Comparison of ENCODE assay signal across 8 cellular contexts in genomic region chr18:10454800-10455550, GRCh38. TPM values are rescaled to one million over a fixed set of nuclear protein-coding genes. Genes with fewer than 3 reads are reported as not detected.
DNase-seq lines count a peak whose midpoint lies in the region; ATAC-seq, FAIRE-seq and TF ChIP-seq lines count a peak whose summit lies in the region.

No MANE protein-coding gene starts in this region.

- H3K36me3 ChIP-seq in mammary epithelial cell (ENCODE audit: insufficient read depth, low read length) (no peaks in the 10 kb centered on the region), lung (ENCODE audit: control insufficient read depth in 2 of 2, insufficient read depth in 2 of 2, low read length in 2 of 2) (no peaks in the 10 kb centered on the region), upper lobe of left lung (no peaks in the 10 kb centered on the region)

- no peak overlapping the region for H3K9ac ChIP-seq in mammary epithelial cell (ENCODE audit: insufficient read depth, low read length)

- dilution Hi-C loops in mammary epithelial cell (cut with HindIII; ENCODE audit: low sequenced_read_pairs): no loop called here

- no peak overlapping the region for H3K27ac Mint-ChIP-seq in activated CD4-positive, alpha-beta T cell treated with anti-CD3 and anti-CD28 coated beads for 36 hours
- H3K27ac Mint-ChIP-seq in activated CD4-positive, alpha-beta memory T cell treated with anti-CD3 and anti-CD28 coated beads for 36 hours: no peak overlapping the region

- H3K27ac ChIP-seq in mammary epithelial cell (ENCODE audit: insufficient read depth, low read depth, low read length) (no peak overlapping the region), lung (ENCODE audit: low read depth in 1 of 2, low read length in 1 of 2) (peak overlapping the region; percentile 49 to 75), upper lobe of left lung (peak overlapping the region; percentile 80 to 84 (median 83))

- BruUV-seq in mammary epithelial cell (replicated peaks; lab: Mats Ljungman, UMichigan): no TSS peak

- peak overlapping the region; percentile 85 for H2AFZ ChIP-seq in mammary epithelial cell (ENCODE audit: low read depth, low read length)

- H3K27me3 Mint-ChIP-seq in activated CD4-positive, alpha-beta T cell treated with anti-CD3 and anti-CD28 coated beads for 36 hours: peaks cover 48% of the 10 kb centered on the region
- H3K27me3 Mint-ChIP-seq in activated CD4-positive, alpha-beta memory T cell treated with anti-CD3 and anti-CD28 coated beads for 36 hours: peaks cover 68% of the 10 kb centered on the region

- no peak for TF ChIP-seq EP300 in upper lobe of left lung (IDR thresholded peaks at IDR 0.05)

- peak overlapping the region; percentile 92 for H3K4me2 ChIP-seq in mammary epithelial cell (ENCODE audit: insufficient read depth, low read depth, low read length)

- H3K9me3 ChIP-seq in mammary epithelial cell (replicated peaks; ENCODE audit: insufficient read depth, low read length) (no peaks in the 10 kb centered on the region), lung (ENCODE audit: control insufficient read depth in 2 of 2, insufficient read depth in 1 of 2, low read length in 1 of 2) (no peaks in the 10 kb centered on the region), upper lobe of left lung (no peaks in the 10 kb centered on the region)

- TF ChIP-seq POLR2A in upper lobe of left lung (IDR thresholded peaks at IDR 0.05): peak in 1 of 4 donors; percentile 39

- H3K4me1 ChIP-seq in mammary epithelial cell (ENCODE audit: insufficient read depth, low read length) (peaks cover 7% of the 10 kb centered on the region), lung (ENCODE audit: control insufficient read depth in 2 of 2, insufficient read depth in 2 of 2, low read length in 2 of 2) (peaks cover 0 to 10% of the 10 kb centered on the region in 2 donors), upper lobe of left lung (peaks cover 9 to 34% (median 14%) of the 10 kb centered on the region in 4 donors)

- DNase-seq in activated CD4-positive, alpha-beta T cell treated with anti-CD3 and anti-CD28 coated beads for 36 hours: no peak
- DNase-seq in activated CD4-positive, alpha-beta T cell treated with anti-CD3 and anti-CD28 coated beads, Interleukin-2, amount 50 U/mL, for 4 hours: no peak
- DNase-seq in mammary epithelial cell (peak; percentile 47), lung (ENCODE audit: low spot score) (peak; percentile 35), upper lobe of left lung (peak in 1 of 2 donors; percentile 89), D721Med (ENCODE audit: insufficient read length, low spot score) (no peak), amniotic stem cell (lab: John Stamatoyannopoulos, UW) (no peak)
- no peak for DNase-seq in activated CD4-positive, alpha-beta memory T cell treated with anti-CD3 and anti-CD28 coated beads for 36 hours

- FAIRE-seq in D721Med (lab: Jason Lieb, UNC): no peak

- H3K4me1 Mint-ChIP-seq in activated CD4-positive, alpha-beta T cell treated with anti-CD3 and anti-CD28 coated beads for 36 hours: peaks cover 4% of the 10 kb centered on the region
- peaks cover 2% of the 10 kb centered on the region for H3K4me1 Mint-ChIP-seq in activated CD4-positive, alpha-beta memory T cell treated with anti-CD3 and anti-CD28 coated beads for 36 hours (ENCODE audit: low read depth)

- no peaks in the 10 kb centered on the region for H3K9me3 Mint-ChIP-seq in activated CD4-positive, alpha-beta T cell treated with anti-CD3 and anti-CD28 coated beads for 36 hours (ENCODE audit: low read depth)
- no peaks in the 10 kb centered on the region for H3K9me3 Mint-ChIP-seq in activated CD4-positive, alpha-beta memory T cell treated with anti-CD3 and anti-CD28 coated beads for 36 hours

- H3K27me3 ChIP-seq in mammary epithelial cell (ENCODE audit: insufficient read depth, low read length) (peaks cover 23% of the 10 kb centered on the region), lung (ENCODE audit: control insufficient read depth, insufficient read depth) (no peaks in the 10 kb centered on the region), upper lobe of left lung (peaks cover 0 to 6% (median 0%) of the 10 kb centered on the region in 4 donors)

- in situ Hi-C loops in mammary epithelial cell (cut with MboI; ENCODE audit: low sequenced_read_pairs in 2 of 2): no loop called here

- H3K36me3 Mint-ChIP-seq in activated CD4-positive, alpha-beta T cell treated with anti-CD3 and anti-CD28 coated beads for 36 hours (ENCODE audit: low read depth): no peaks in the 10 kb centered on the region
- no peaks in the 10 kb centered on the region for H3K36me3 Mint-ChIP-seq in activated CD4-positive, alpha-beta memory T cell treated with anti-CD3 and anti-CD28 coated beads for 36 hours

- ATAC-seq in activated CD4-positive, alpha-beta T cell treated with anti-CD3 and anti-CD28 coated beads for 36 hours: peak; percentile 19
- ATAC-seq in lung (ENCODE audit: insufficient read depth, low FRiP score): peak; percentile 39
- ATAC-seq in upper lobe of left lung (ENCODE audit: low FRiP score in 2 of 2): peak; percentile 36 to 60

- no peaks in the 10 kb centered on the region for H4K20me1 ChIP-seq in mammary epithelial cell (ENCODE audit: insufficient read depth, low read length)

- intact Hi-C loops in activated CD4-positive, alpha-beta T cell treated with anti-CD3 and anti-CD28 coated beads for 36 hours (cut with DNase I, micrococcal nuclease): no loop called here
- intact Hi-C loops in mammary epithelial cell (cut with micrococcal nuclease): loop anchor here (2.0 to 10.0 kb wide), 4 partner anchors 38 to 220 kb away; no protein-coding TSS in a partner anchor
- intact Hi-C loops in activated CD4-positive, alpha-beta memory T cell treated with anti-CD3 and anti-CD28 coated beads for 36 hours (cut with micrococcal nuclease): no loop called here

- no peak overlapping the region for H3K4me3 Mint-ChIP-seq in activated CD4-positive, alpha-beta T cell treated with anti-CD3 and anti-CD28 coated beads for 36 hours
- H3K4me3 Mint-ChIP-seq in activated CD4-positive, alpha-beta memory T cell treated with anti-CD3 and anti-CD28 coated beads for 36 hours: no peak overlapping the region

- CTCF ChIA-PET in activated CD4-positive, alpha-beta T cell treated with anti-CD3 and anti-CD28 coated beads for 36 hours (lab: Charles Lee): no interaction called here
- CTCF ChIA-PET in mammary epithelial cell (lab: Charles Lee; ENCODE audit: low non-redundant PET): no interaction called here
- CTCF ChIA-PET in activated CD4-positive, alpha-beta memory T cell treated with anti-CD3 and anti-CD28 coated beads for 36 hours (lab: Charles Lee): no interaction called here

- H3K4me3 ChIP-seq in mammary epithelial cell (replicated peaks in 1 of 3; ENCODE audit: insufficient read depth in 1 of 3, low read depth in 2 of 3, low read length in 3 of 3): peak overlapping the region; percentile 36 to 52 (median 48)
- H3K4me3 ChIP-seq in lung: peak overlapping the region; percentile 55
- peak overlapping the region; percentile 50 to 81 (median 66) for H3K4me3 ChIP-seq in upper lobe of left lung

- TF ChIP-seq CTCF in mammary epithelial cell (conservative IDR thresholded peaks at IDR 0.05 in 1 of 2, IDR thresholded peaks at IDR 0.05 in 1 of 2; ENCODE audit: extremely low read depth in 1 of 2, insufficient read depth in 1 of 2, low read depth in 1 of 2, low read length in 2 of 2) (peak in 1 of 2 donors; percentile 3), lung (IDR thresholded peaks at IDR 0.05; ENCODE audit: control extremely low read depth, extremely low read depth) (no peak), upper lobe of left lung (IDR thresholded peaks at IDR 0.05) (no peak), D721Med (IDR thresholded peaks at IDR 0.05; ENCODE audit: insufficient read depth, missing control alignments) (no peak)

- POLR2A ChIA-PET in activated CD4-positive, alpha-beta T cell treated with anti-CD3 and anti-CD28 coated beads for 36 hours (lab: Charles Lee): no interaction called here
- POLR2A ChIA-PET in activated CD4-positive, alpha-beta memory T cell treated with anti-CD3 and anti-CD28 coated beads for 36 hours (lab: Charles Lee): no interaction called here

- H3K79me2 ChIP-seq in mammary epithelial cell (ENCODE audit: insufficient read depth, low read length): no peaks in the 10 kb centered on the region

- 5% methylated on average over 19 of the region's 69 CpGs for WGBS in mammary epithelial cell (ENCODE audit: low coverage, missing lambda C conversion rate)
- WGBS in lung, 2 donors: 1% methylated on average over 31 to 69 of the region's 69 CpGs
- WGBS in upper lobe of left lung, 2 donors: 1 to 4% methylated on average over 10 to 45 of the region's 69 CpGs

RNA-seq across cellular contexts. Expression of gene APCDD1, which starts 0.5 kb away (rescaled TPM):
- total RNA-seq in activated CD4-positive, alpha-beta T cell treated with anti-CD3 and anti-CD28 coated beads for 36 hours: not detected
- total RNA-seq in mammary epithelial cell (10 to 100 TPM in 1 of 2 donors, 1 to 10 TPM in 1; 9.7 to 24.8 TPM), lung (10 to 100 TPM; 46.1 to 77.4 TPM), upper lobe of left lung (10 to 100 TPM in 5 of 6 donors, 1 to 10 TPM in 1; 8.4 to 40.4 (median 24.1) TPM)
- polyA plus RNA-seq in mammary epithelial cell (3.0 TPM), lung (10 to 100 TPM in 1 of 2 donors, 1 to 10 TPM in 1; 6.8 to 12.5 TPM)
- 2.1 TPM for polyA minus RNA-seq in mammary epithelial cell
- total RNA-seq in activated CD4-positive, alpha-beta memory T cell treated with anti-CD3 and anti-CD28 coated beads for 36 hours: not detected

Comparison
In these comparisons a context has a peak if more than half of its experiments do, and no peak if none do; other contexts are left out.
1. DNase-seq: peak in mammary epithelial cell (single experiment) and lung (single experiment); none in activated CD4-positive, alpha-beta T cell treated with anti-CD3 and anti-CD28 coated beads for 36 hours (single experiment), activated CD4-positive, alpha-beta T cell treated with anti-CD3 and anti-CD28 coated beads, Interleukin-2, amount 50 U/mL, for 4 hours (0 of 2), activated CD4-positive, alpha-beta memory T cell treated with anti-CD3 and anti-CD28 coated beads for 36 hours (single experiment), D721Med (single experiment) and amniotic stem cell (single experiment).
2. RNA of gene APCDD1, which starts 0.5 kb away (total RNA-seq): 46.1 to 77.4 TPM in lung, 8.4 to 40.4 TPM in upper lobe of left lung and 9.7 to 24.8 TPM in mammary epithelial cell; not detected in activated CD4-positive, alpha-beta T cell treated with anti-CD3 and anti-CD28 coated beads for 36 hours and not detected in activated CD4-positive, alpha-beta memory T cell treated with anti-CD3 and anti-CD28 coated beads for 36 hours; every median in the first group is over 4 times any median in the second.
3. Peak in every context shown above with its lines, with median percentiles within 50 percentile points of each other: ATAC-seq and H3K4me3 ChIP-seq.